Comparison of ENCODE assay signal across 11 cellular contexts in the genomic region with DNA sequence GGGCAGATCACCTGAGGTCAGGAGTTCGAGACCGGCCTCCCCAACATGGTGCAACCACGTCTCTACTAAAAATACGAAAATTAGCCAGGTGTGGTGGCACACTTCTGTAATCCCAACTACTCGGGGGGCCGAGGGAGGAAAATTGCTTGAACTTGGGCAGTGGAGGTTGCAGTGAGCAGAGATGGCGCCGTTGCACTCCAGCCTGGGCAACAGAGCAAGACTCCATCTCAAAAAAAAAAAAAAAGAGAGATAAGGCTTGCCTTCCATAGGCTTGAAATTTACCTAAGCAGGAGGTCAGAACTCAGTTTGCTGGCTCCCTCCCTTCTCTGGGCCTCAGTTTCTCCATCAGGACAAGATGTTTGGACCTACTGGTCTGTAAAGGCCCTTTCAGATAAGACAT. TPM values are rescaled to one million over a fixed set of nuclear protein-coding genes. Genes with fewer than 3 reads are reported as not detected.
A peak's percentile ranks its signal among the peaks of the same experiment; 100 is the strongest.
DNase-seq lines count a peak whose midpoint lies in the region; ATAC-seq and TF ChIP-seq lines count a peak whose summit lies in the region.
"Had no signal": no experiment of that assay in that cellular context is flagged by ENCODE, and none has a peak within 500 bp of the region (broad histone marks: within the 10 kb centered on the region; RNA-seq: fewer than 3 reads in every experiment).

No MANE protein-coding gene starts in this region.

- H3K4me1 ChIP-seq in BE2C (no peaks in the 10 kb centered on the region), HCT116 (ENCODE audit: control insufficient read depth in 1 of 2, insufficient read depth in 2 of 2, low read length in 2 of 2) (peaks cover 11 to 17% of the 10 kb centered on the region in 2 experiments), mesendoderm (ENCODE audit: control insufficient read depth, low read depth, low read length) (no peaks in the 10 kb centered on the region)

- H4K5ac ChIP-seq in mesendoderm (ENCODE audit: low read length), result no peak overlapping the region

- no peak overlapping the region for H2BK5ac ChIP-seq in mesendoderm (ENCODE audit: low read length)

- H3K79me2 ChIP-seq in HCT116 (ENCODE audit: insufficient read depth, low read length), result peaks cover 25% of the 10 kb centered on the region
- peaks cover 7% of the 10 kb centered on the region for H3K79me2 ChIP-seq in mesendoderm (ENCODE audit: control insufficient read depth, insufficient read depth, low read length)

- no peak overlapping the region for H2AK5ac ChIP-seq in mesendoderm (ENCODE audit: low read length)

- 0 out of 2 replicates have a peak overlapping the region, but pooled peaks have one; percentile 97 for H3K9ac ChIP-seq in HCT116 (ENCODE audit: low read length)
- peak overlapping the region; percentile 90 for H3K9ac ChIP-seq in mesendoderm (ENCODE audit: low read length)

- H3K9me3 Mint-ChIP-seq in activated CD8-positive, alpha-beta T cell treated with anti-CD3 and anti-CD28 coated beads, Interleukin-2, amount 10 ng/mL, durations not matched to agents 7 days and 5 days (ENCODE audit: insufficient read depth), result no peaks in the 10 kb centered on the region

- no peak for TF ChIP-seq POLR2A in HCT116 (IDR thresholded peaks at IDR 0.05; ENCODE audit: borderline replicate concordance, extremely low read depth, insufficient read depth, insufficient read length)

- peak overlapping the region; percentile 95 for H3K56ac ChIP-seq in mesendoderm (ENCODE audit: low read length)

- no peak overlapping the region for H3K18ac ChIP-seq in mesendoderm (ENCODE audit: low read length)

- H3K36me3 ChIP-seq in BE2C, result peaks cover 53% of the 10 kb centered on the region
- peaks cover 21 to 22% of the 10 kb centered on the region in 2 experiments; a peak in 3 of 4 replicates for H3K36me3 ChIP-seq in HCT116 (ENCODE audit: control insufficient read depth in 1 of 2, insufficient read depth in 2 of 2, low read length in 2 of 2)
- H3K36me3 ChIP-seq in mesendoderm (ENCODE audit: control insufficient read depth, insufficient read depth, low read length), result peaks cover 10% of the 10 kb centered on the region

- no peak overlapping the region for H4K8ac ChIP-seq in mesendoderm (ENCODE audit: low read depth, low read length)

- H3K4me3 Mint-ChIP-seq in activated CD8-positive, alpha-beta T cell treated with anti-CD3 and anti-CD28 coated beads, Interleukin-2, amount 10 ng/mL, durations not matched to agents 7 days and 5 days, result peak overlapping the region; percentile 95

- TF ChIP-seq CTCF in BE2C (IDR thresholded peaks at IDR 0.05; ENCODE audit: low read depth, low read length) (no peak), HCT116 (IDR thresholded peaks at IDR 0.05 in 2 of 3, conservative IDR thresholded peaks at IDR 0.05 in 1 of 3; ENCODE audit: borderline replicate concordance in 1 of 3, insufficient read depth in 1 of 3, low read depth in 2 of 3, low read length in 2 of 3) (no peak)

- H3K27me3 Mint-ChIP-seq in activated CD8-positive, alpha-beta T cell treated with anti-CD3 and anti-CD28 coated beads, Interleukin-2, amount 10 ng/mL, durations not matched to agents 7 days and 5 days (ENCODE audit: low read depth), result no peaks in the 10 kb centered on the region

- ATAC-seq in HCT116 (no peak), HG03457 (IDR thresholded peaks at IDR 0.05; ENCODE audit: unreplicated experiment) (no peak), GM21786 (IDR thresholded peaks at IDR 0.05; ENCODE audit: unreplicated experiment) (no peak), GM18520 (IDR thresholded peaks at IDR 0.05; ENCODE audit: unreplicated experiment) (no peak)
- no peak for ATAC-seq in activated CD8-positive, alpha-beta T cell treated with anti-CD3 and anti-CD28 coated beads, Interleukin-2, amount 10 ng/mL, durations not matched to agents 7 days and 5 days

- H3K36me3 Mint-ChIP-seq in activated CD8-positive, alpha-beta T cell treated with anti-CD3 and anti-CD28 coated beads, Interleukin-2, amount 10 ng/mL, durations not matched to agents 7 days and 5 days (ENCODE audit: low read depth), result peaks cover 43% of the 10 kb centered on the region

- peak overlapping the region; percentile 78 for H3K27ac ChIP-seq in HCT116 (ENCODE audit: low read depth, low read length)
- H3K27ac ChIP-seq in mesendoderm (ENCODE audit: low read depth, low read length), result no peak overlapping the region

- H4K20me1 ChIP-seq in HCT116 (ENCODE audit: insufficient read depth), result 0 out of 2 replicates have a peak, but pooled peaks cover 5% of the 10 kb centered on the region

- H2BK15ac ChIP-seq in mesendoderm (replicated peaks; ENCODE audit: low read depth), result no peak overlapping the region

- POLR2A ChIA-PET in HCT116 (lab: Charles Lee), result interaction anchor here (1.2 kb wide), 1 partner anchor 50 kb away, joined by 3 read pairs; no protein-coding TSS in a partner anchor
- POLR2A ChIA-PET in activated CD8-positive, alpha-beta T cell treated with anti-CD3 and anti-CD28 coated beads, Interleukin-2, amount 10 ng/mL, durations not matched to agents 7 days and 5 days (lab: Charles Lee), result interaction anchor here (2.0 kb wide), 1 partner anchor 10 kb away, joined by 15 read pairs; the partner anchor contains the start of gene ENDOG

- peak overlapping the region; percentile 98 for H3K4me3 ChIP-seq in BE2C (ENCODE audit: low read depth, low read length)
- H3K4me3 ChIP-seq in HCT116 (replicated peaks in 1 of 2; ENCODE audit: low read depth in 1 of 2, low read length in 2 of 2), result peak overlapping the region; percentile 95 to 97
- H3K4me3 ChIP-seq in mesendoderm (ENCODE audit: low read length), result no peak overlapping the region

- H2AFZ ChIP-seq in HCT116 (ENCODE audit: low read depth, low read length, poor library complexity, severe bottlenecking), result no peak overlapping the region

- no peak overlapping the region for H3K4ac ChIP-seq in mesendoderm (ENCODE audit: low read depth, low read length)

- H3K79me1 ChIP-seq in mesendoderm (ENCODE audit: low read length), result peaks cover 8% of the 10 kb centered on the region

- intact Hi-C loops in HCT116 (cut with micrococcal nuclease), result no loop called here

- H3K9me2 ChIP-seq in HCT116 (ENCODE audit: insufficient read depth), result no peaks in the 10 kb centered on the region

- H3K23ac ChIP-seq in mesendoderm (ENCODE audit: low read length), result no peak overlapping the region

- BruUV-seq in HCT116 (replicated peaks; lab: Mats Ljungman, UMichigan), result no TSS peak

- H3K4me2 ChIP-seq in HCT116 (ENCODE audit: low read length), result peak overlapping the region; percentile 90
- H3K4me2 ChIP-seq in mesendoderm (ENCODE audit: low read length), result peak overlapping the region; percentile 85

- RAD21 ChIA-PET in HCT116 (lab: Charles Lee; ENCODE audit: low non-redundant PET in 1 of 2, low total read pairs in 2 of 2, uncharacterized antibody in 2 of 2, unreplicated experiment in 2 of 2), result no interaction called here

- no peaks in the 10 kb centered on the region for H3K9me3 ChIP-seq in BE2C
- no peaks in the 10 kb centered on the region for H3K9me3 ChIP-seq in HCT116 (ENCODE audit: control insufficient read depth in 1 of 2, insufficient read depth in 1 of 2, low read depth in 1 of 2, low read length in 2 of 2)

- WGBS in mesendoderm (ENCODE audit: extremely low coverage, insufficient coverage, low lambda C conversion rate), result no CpG with 5 or more reads among the region's 8 CpGs

- TF ChIP-seq RAD21 in HCT116 (IDR thresholded peaks at IDR 0.05; ENCODE audit: low read depth), result no peak

- DNase-seq in BE2C (no peak), HCT116 (ENCODE audit: low read depth, low spot score) (no peak), mesendoderm (no peak), GM19238 (ENCODE audit: insufficient read length, low spot score) (no peak)
- DNase-seq in activated CD8-positive, alpha-beta T cell treated with anti-CD3 and anti-CD28 coated beads, Interleukin-2, amount 10 ng/mL, durations not matched to agents 7 days and 5 days, result no peak
- DNase-seq: effector CD8-positive, alpha-beta T cell; kidney glomerular epithelial cell; MV-4-11 had no signal

- peaks cover 28% of the 10 kb centered on the region for H3K4me1 Mint-ChIP-seq in activated CD8-positive, alpha-beta T cell treated with anti-CD3 and anti-CD28 coated beads, Interleukin-2, amount 10 ng/mL, durations not matched to agents 7 days and 5 days (ENCODE audit: low read depth)

- H2BK120ac ChIP-seq in mesendoderm (ENCODE audit: low read depth, low read length), result no peak overlapping the region

- no peaks in the 10 kb centered on the region for H3K27me3 ChIP-seq in BE2C
- H3K27me3 ChIP-seq in HCT116 (ENCODE audit: insufficient read depth, low read length), result no peaks in the 10 kb centered on the region
- no peaks in the 10 kb centered on the region for H3K27me3 ChIP-seq in mesendoderm (ENCODE audit: insufficient read depth, low read length, poor library complexity)

- CTCF ChIA-PET in HCT116 (lab: Charles Lee), result interaction anchor here (1.0 kb wide), 1 partner anchor 10 kb away, joined by 3 read pairs; the partner anchor contains the start of gene ENDOG
- CTCF ChIA-PET in activated CD8-positive, alpha-beta T cell treated with anti-CD3 and anti-CD28 coated beads, Interleukin-2, amount 10 ng/mL, durations not matched to agents 7 days and 5 days (lab: Charles Lee), result interaction anchor here (3.1 kb wide), 1 partner anchor 10 kb away, joined by 16 read pairs; the partner anchor contains the start of gene ENDOG

- H3K27ac Mint-ChIP-seq in activated CD8-positive, alpha-beta T cell treated with anti-CD3 and anti-CD28 coated beads, Interleukin-2, amount 10 ng/mL, durations not matched to agents 7 days and 5 days, result peak overlapping the region; percentile 91

RNA-seq across cellular contexts. Expression of gene SPOUT1, which starts 1.3 kb away (rescaled TPM):
- polyA plus RNA-seq in BE2C (2012; ENCODE audit: insufficient read depth, insufficient read length, low read depth), result 108 TPM
- 70.4 TPM for total RNA-seq in HCT116 (2021; ENCODE audit: unreplicated experiment)
- 52.9 and 59.4 TPM in 2 replicates for polyA plus RNA-seq in HCT116 (2012)
- 10 to 100 TPM; 77.3 to 81.2 TPM for total RNA-seq in activated CD8-positive, alpha-beta T cell treated with anti-CD3 and anti-CD28 coated beads, Interleukin-2, amount 10 ng/mL, durations not matched to agents 7 days and 5 days
- 22.9 TPM for polyA plus RNA-seq in mesendoderm (2013, experiment 1 of 2)
- 22.4 TPM for polyA plus RNA-seq in mesendoderm (2013, experiment 2 of 2)

RNA-seq across cellular contexts. Expression of gene ENDOG, which starts 10.0 kb away (rescaled TPM):
- 7.9 TPM for polyA plus RNA-seq in BE2C (2012; ENCODE audit: insufficient read depth, insufficient read length, low read depth)
- total RNA-seq in HCT116 (2021; ENCODE audit: unreplicated experiment), result 27.2 TPM
- polyA plus RNA-seq in HCT116 (2012), result 24.5 and 25.1 TPM in 2 replicates
- 10 to 100 TPM; 23.9 to 24.7 TPM for total RNA-seq in activated CD8-positive, alpha-beta T cell treated with anti-CD3 and anti-CD28 coated beads, Interleukin-2, amount 10 ng/mL, durations not matched to agents 7 days and 5 days
- polyA plus RNA-seq in mesendoderm (2013, experiment 1 of 2), result 9.6 TPM
- 9.5 TPM for polyA plus RNA-seq in mesendoderm (2013, experiment 2 of 2)

RNA-seq across cellular contexts. Expression of gene TBC1D13, which starts 41.2 kb away (rescaled TPM):
- 34.1 TPM for polyA plus RNA-seq in BE2C (2012; ENCODE audit: insufficient read depth, insufficient read length, low read depth)
- total RNA-seq in HCT116 (2021; ENCODE audit: unreplicated experiment), result 17.5 TPM
- polyA plus RNA-seq in HCT116 (2012), result 8.7 and 12.1 TPM in 2 replicates
- 10 to 100 TPM; 19.1 to 22.5 TPM for total RNA-seq in activated CD8-positive, alpha-beta T cell treated with anti-CD3 and anti-CD28 coated beads, Interleukin-2, amount 10 ng/mL, durations not matched to agents 7 days and 5 days
- polyA plus RNA-seq in mesendoderm (2013, experiment 1 of 2), result 19.4 TPM
- 19.3 TPM for polyA plus RNA-seq in mesendoderm (2013, experiment 2 of 2)

RNA-seq across cellular contexts. Expression of gene KYAT1, which starts 53.5 kb away (rescaled TPM):
- polyA plus RNA-seq in BE2C (2012; ENCODE audit: insufficient read depth, insufficient read length, low read depth), result 9.9 TPM
- 10.1 TPM for total RNA-seq in HCT116 (2021; ENCODE audit: unreplicated experiment)
- 8.2 and 9.5 TPM in 2 replicates for polyA plus RNA-seq in HCT116 (2012)
- total RNA-seq in activated CD8-positive, alpha-beta T cell treated with anti-CD3 and anti-CD28 coated beads, Interleukin-2, amount 10 ng/mL, durations not matched to agents 7 days and 5 days, result 10 to 100 TPM; 12.6 to 13.0 TPM
- polyA plus RNA-seq in mesendoderm (2013, experiment 1 of 2), result 4.8 TPM
- polyA plus RNA-seq in mesendoderm (2013, experiment 2 of 2), result 5.4 TPM

RNA-seq across cellular contexts. Expression of gene LRRC8A, which starts 53.7 kb away (rescaled TPM):
- 66.4 TPM for polyA plus RNA-seq in BE2C (2012; ENCODE audit: insufficient read depth, insufficient read length, low read depth)
- 22.0 TPM for total RNA-seq in HCT116 (2021; ENCODE audit: unreplicated experiment)
- polyA plus RNA-seq in HCT116 (2012), result 18.5 and 23.4 TPM in 2 replicates
- 10 to 100 TPM; 26.1 to 27.2 TPM for total RNA-seq in activated CD8-positive, alpha-beta T cell treated with anti-CD3 and anti-CD28 coated beads, Interleukin-2, amount 10 ng/mL, durations not matched to agents 7 days and 5 days
- polyA plus RNA-seq in mesendoderm (2013, experiment 1 of 2), result 52.4 TPM
- 53.7 TPM for polyA plus RNA-seq in mesendoderm (2013, experiment 2 of 2)
